ENCODE assay signal across 10 cellular contexts in genomic region chr3:127406309-127407025, GRCh38.
DNase-seq lines count a peak whose midpoint lies in the region; ATAC-seq lines count a peak whose summit lies in the region.
"Had no signal": no experiment of that assay in that cellular context is flagged by ENCODE, and none has a peak within 500 bp of the region (broad histone marks: within the 10 kb centered on the region; RNA-seq: fewer than 3 reads in every experiment).

No MANE protein-coding gene starts in this region.

- peaks cover 21 to 30% of the 10 kb centered on the region in 2 donors for H3K27me3 Mint-ChIP-seq in stimulated activated naive B cell treated with anti-CD40 and anti-IgM and Interleukin-4, amounts not matched to agents 10 μg/mL and 1 μg/mL and 100 μg/mL, for 72 hours

- H3K9me3 Mint-ChIP-seq in stimulated activated naive B cell treated with anti-CD40 and anti-IgM and Interleukin-4, amounts not matched to agents 10 μg/mL and 1 μg/mL and 100 μg/mL, for 72 hours: no peaks in the 10 kb centered on the region

- no peak overlapping the region for H3K4me3 Mint-ChIP-seq in stimulated activated naive B cell treated with anti-CD40 and anti-IgM and Interleukin-4, amounts not matched to agents 10 μg/mL and 1 μg/mL and 100 μg/mL, for 72 hours
- H3K4me3 Mint-ChIP-seq: activated naive CD8-positive, alpha-beta T cell had no signal

- DNase-seq in COLO668 (lab: John Stamatoyannopoulos, UW; ENCODE audit: unreplicated experiment) (peak; percentile 7), GM19240 (ENCODE audit: insufficient read length, low spot score) (peak; percentile 10), RPMI7951 (ENCODE audit: low read depth) (peak; percentile 24), kidney tubule cell (ENCODE audit: low spot score) (peak; percentile 47), amygdala (lab: John Stamatoyannopoulos, UW) (no peak)
- no peak for DNase-seq in stimulated activated naive B cell treated with anti-CD40 and anti-IgM and Interleukin-4, amounts not matched to agents 10 μg/mL and 1 μg/mL and 100 μg/mL, for 72 hours
- DNase-seq: NCI-H1930 had no signal

- no peak for ATAC-seq in stimulated activated naive B cell treated with anti-CD40 and anti-IgM and Interleukin-4, amounts not matched to agents 10 μg/mL and 1 μg/mL and 100 μg/mL, for 72 hours (replicated peaks)
- ATAC-seq in GM18498 (IDR thresholded peaks at IDR 0.05; ENCODE audit: unreplicated experiment): no peak
- no peak for ATAC-seq in GM21723 (IDR thresholded peaks at IDR 0.05; ENCODE audit: unreplicated experiment)

- no peak overlapping the region for H3K27ac Mint-ChIP-seq in stimulated activated naive B cell treated with anti-CD40 and anti-IgM and Interleukin-4, amounts not matched to agents 10 μg/mL and 1 μg/mL and 100 μg/mL, for 72 hours
- H3K27ac Mint-ChIP-seq: activated naive CD8-positive, alpha-beta T cell had no signal

- H3K36me3 Mint-ChIP-seq in stimulated activated naive B cell treated with anti-CD40 and anti-IgM and Interleukin-4, amounts not matched to agents 10 μg/mL and 1 μg/mL and 100 μg/mL, for 72 hours: no peaks in the 10 kb centered on the region
- H3K36me3 Mint-ChIP-seq: activated naive CD8-positive, alpha-beta T cell had no signal

- H3K4me1 Mint-ChIP-seq in stimulated activated naive B cell treated with anti-CD40 and anti-IgM and Interleukin-4, amounts not matched to agents 10 μg/mL and 1 μg/mL and 100 μg/mL, for 72 hours: no peaks in the 10 kb centered on the region

Comparison
In these comparisons a context has a peak if more than half of its experiments do, and no peak if none do; other contexts are left out.
1. DNase-seq: peak in COLO668 (single experiment), GM19240 (single experiment), RPMI7951 (single experiment) and kidney tubule cell (single experiment); none in stimulated activated naive B cell treated with anti-CD40 and anti-IgM and Interleukin-4, amounts not matched to agents 10 μg/mL and 1 μg/mL and 100 μg/mL, for 72 hours (single experiment) and amygdala (0 of 56).